ENCODE assay signal across 13 cellular contexts in the genomic region with DNA sequence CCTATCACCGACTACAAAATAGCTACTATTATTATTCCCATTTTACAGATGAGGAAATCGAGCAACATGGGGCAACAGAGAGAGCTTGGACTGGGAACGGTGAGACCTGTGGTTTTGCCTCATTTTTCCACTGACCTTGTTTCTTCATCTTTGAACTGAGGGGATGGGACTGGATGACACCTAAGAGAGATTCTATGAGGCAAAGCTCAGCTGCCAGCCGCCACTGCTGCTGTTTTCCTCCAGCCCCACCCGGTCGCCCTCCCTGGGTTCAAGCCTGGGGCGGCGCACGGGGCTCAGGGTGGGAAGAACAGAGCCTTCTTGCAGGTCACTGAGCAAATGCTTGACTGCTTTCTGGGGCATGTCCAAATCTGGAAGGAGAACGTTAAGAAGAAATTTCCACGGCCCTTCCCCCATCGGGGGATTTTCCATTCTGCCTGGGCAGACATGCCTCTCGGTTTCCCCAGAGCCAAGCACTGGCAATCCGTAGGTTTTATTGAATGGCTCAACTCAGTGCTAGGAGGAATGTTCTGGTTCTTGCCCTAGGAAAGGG. TPM values are rescaled to one million over a fixed set of nuclear protein-coding genes. Genes with fewer than 3 reads are reported as not detected.
DNase-seq lines count a peak whose midpoint lies in the region; ATAC-seq and TF ChIP-seq lines count a peak whose summit lies in the region.
"Had no signal": no experiment of that assay in that cellular context is flagged by ENCODE, and none has a peak within 500 bp of the region (broad histone marks: within the 10 kb centered on the region; RNA-seq: fewer than 3 reads in every experiment).

No MANE protein-coding gene starts in this region.

- H3K27me3 Mint-ChIP-seq in Caco-2 (ENCODE audit: insufficient read depth, unreplicated experiment) (no peaks in the 10 kb centered on the region), neural progenitor cell (ENCODE audit: insufficient read depth, low read depth) (no peaks in the 10 kb centered on the region)
- H3K27me3 Mint-ChIP-seq in central memory CD8-positive, alpha-beta T cell = no peaks in the 10 kb centered on the region

- no peaks in the 10 kb centered on the region for H4K20me1 ChIP-seq in neural progenitor cell (ENCODE audit: low read depth)

- POLR2A ChIA-PET in Caco-2 (lab: Charles Lee) = interaction anchor here (1.2 kb wide), 1 partner anchor 13 kb away, joined by 7 read pairs; no protein-coding TSS in a partner anchor

- TF ChIP-seq RAD21 in Ishikawa (IDR thresholded peaks at IDR 0.05; ENCODE audit: low read depth) = peak; percentile 8; the same call in 1 of the 2 replicates

- TF ChIP-seq CTCF in Caco-2 (IDR thresholded peaks at IDR 0.05; ENCODE audit: insufficient read depth in 1 of 2, low read depth in 1 of 2, low read length in 1 of 2, severe bottlenecking in 1 of 2, unreplicated experiment in 1 of 2) (no peak), neural progenitor cell (IDR thresholded peaks at IDR 0.05) (no peak)

- H3K4me2 ChIP-seq in neural progenitor cell = no peak overlapping the region

- H3K79me2 ChIP-seq in neural progenitor cell (ENCODE audit: low read depth) = no peaks in the 10 kb centered on the region

- intact Hi-C loops in Caco-2 (cut with micrococcal nuclease; ENCODE audit: unreplicated experiment) = no loop called here

- H3K9me3 Mint-ChIP-seq in Caco-2 (ENCODE audit: unreplicated experiment) (no peaks in the 10 kb centered on the region), neural progenitor cell (no peaks in the 10 kb centered on the region)
- H3K9me3 Mint-ChIP-seq in central memory CD8-positive, alpha-beta T cell = no peaks in the 10 kb centered on the region

- H3K27ac ChIP-seq in neural progenitor cell = no peak overlapping the region
- H3K27ac ChIP-seq: SK-N-MC had no signal

- H3K4me3 Mint-ChIP-seq in Caco-2 (ENCODE audit: unreplicated experiment) (no peak overlapping the region), neural progenitor cell (peak overlapping the region; percentile 14)
- H3K4me3 Mint-ChIP-seq in central memory CD8-positive, alpha-beta T cell = no peak overlapping the region

- ATAC-seq in central memory CD8-positive, alpha-beta T cell (replicated peaks; ENCODE audit: extremely low read depth, poor library complexity, severe bottlenecking) = no peak

- no peaks in the 10 kb centered on the region for H3F3A ChIP-seq in neural progenitor cell (ENCODE audit: low read depth)

- H3K27ac Mint-ChIP-seq in Caco-2 (ENCODE audit: unreplicated experiment) (peak overlapping the region; percentile 26), neural progenitor cell (peak overlapping the region; percentile 31)
- H3K27ac Mint-ChIP-seq in central memory CD8-positive, alpha-beta T cell (ENCODE audit: low read depth) = peak overlapping the region; percentile 1

- H3K36me3 ChIP-seq in Caco-2 (ENCODE audit: control insufficient read depth, insufficient read depth, low read length) (no peaks in the 10 kb centered on the region), neural progenitor cell (no peaks in the 10 kb centered on the region)

- BruUV-seq in Caco-2 (replicated peaks; lab: Mats Ljungman, UMichigan) = no TSS peak

- H3K4me1 Mint-ChIP-seq in Caco-2 (ENCODE audit: low read depth, unreplicated experiment) (peaks cover 16% of the 10 kb centered on the region), neural progenitor cell (peaks cover 23% of the 10 kb centered on the region)
- H3K4me1 Mint-ChIP-seq in central memory CD8-positive, alpha-beta T cell = peaks cover 31% of the 10 kb centered on the region

- TF ChIP-seq EP300 in Ishikawa (IDR thresholded peaks at IDR 0.05; ENCODE audit: borderline replicate concordance) = peak; percentile 58; the same call in 1 of the 2 replicates

- H3K27me3 ChIP-seq in Caco-2 (replicated peaks; ENCODE audit: control insufficient read depth, insufficient read depth, low read length) (no peaks in the 10 kb centered on the region), neural progenitor cell (no peaks in the 10 kb centered on the region)

- DNase-seq in Caco-2 (no peak), neural progenitor cell (ENCODE audit: low spot score) (no peak), NCI-H748 (lab: John Stamatoyannopoulos, UW; ENCODE audit: unreplicated experiment) (no peak), H4 (ENCODE audit: low spot score) (no peak), NCI-H1417 treated with DMSO at 0.1 percent for 48 hours (lab: John Stamatoyannopoulos, UW) (no peak)
- DNase-seq in central memory CD8-positive, alpha-beta T cell (ENCODE audit: low spot score in 2 of 2) = no peak
- no peak for DNase-seq in stimulated activated CD4-positive, alpha-beta T cell treated with anti-CD3 and anti-CD28 coated beads, Interleukin-2, amount 100 ng/mL, for 24 hours
- DNase-seq: activated CD4-positive, alpha-beta T cell treated with anti-CD3 and anti-CD28 coated beads, Interleukin-2, amount 50 U/mL, for 4 hours; mesendoderm; NCI-H1105 treated with DMSO at 0.1 percent for 48 hours; NCI-H748 treated with DMSO at 0.1 percent for 48 hours had no signal

- H2AFZ ChIP-seq in neural progenitor cell (replicated peaks) = peak overlapping the region; percentile 12

- no peaks in the 10 kb centered on the region for H3K36me3 Mint-ChIP-seq in Caco-2 (ENCODE audit: insufficient read depth, unreplicated experiment)
- no peaks in the 10 kb centered on the region for H3K36me3 Mint-ChIP-seq in central memory CD8-positive, alpha-beta T cell (ENCODE audit: insufficient read depth)
- H3K36me3 Mint-ChIP-seq in neural progenitor cell = no peaks in the 10 kb centered on the region

- no peak overlapping the region for H3K4me3 ChIP-seq in Caco-2 (ENCODE audit: low read depth, low read length)
- H3K4me3 ChIP-seq in neural progenitor cell = no peak overlapping the region
- H3K4me3 ChIP-seq: SK-N-MC had no signal

- H3K9me3 ChIP-seq in Caco-2 (no peaks in the 10 kb centered on the region), neural progenitor cell (ENCODE audit: low read depth) (no peaks in the 10 kb centered on the region)

- CTCF ChIA-PET in Caco-2 (lab: Charles Lee) = no interaction called here

- H3K4me1 ChIP-seq in Caco-2 (no peaks in the 10 kb centered on the region), neural progenitor cell (peaks cover 5% of the 10 kb centered on the region)

- H3K9ac ChIP-seq in neural progenitor cell = no peak overlapping the region

TF ChIP-seq in Ishikawa, 13 proteins besides CTCF, POLR2A, EP300 and RAD21:
- no peak for TF ChIP-seq FOXM1 (IDR thresholded peaks at IDR 0.05; ENCODE audit: borderline replicate concordance, low read depth)
- TF ChIP-seq TEAD4 (IDR thresholded peaks at IDR 0.05) = no peak
- TF ChIP-seq, protein P1, sequence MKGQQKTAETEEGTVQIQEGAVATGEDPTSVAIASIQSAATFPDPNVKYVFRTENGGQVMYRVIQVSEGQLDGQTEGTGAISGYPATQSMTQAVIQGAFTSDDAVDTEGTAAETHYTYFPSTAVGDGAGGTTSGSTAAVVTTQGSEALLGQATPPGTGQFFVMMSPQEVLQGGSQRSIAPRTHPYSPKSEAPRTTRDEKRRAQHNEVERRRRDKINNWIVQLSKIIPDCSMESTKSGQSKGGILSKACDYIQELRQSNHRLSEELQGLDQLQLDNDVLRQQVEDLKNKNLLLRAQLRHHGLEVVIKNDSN (IDR thresholded peaks at IDR 0.05) = no peak
- TF ChIP-seq, protein P2, sequence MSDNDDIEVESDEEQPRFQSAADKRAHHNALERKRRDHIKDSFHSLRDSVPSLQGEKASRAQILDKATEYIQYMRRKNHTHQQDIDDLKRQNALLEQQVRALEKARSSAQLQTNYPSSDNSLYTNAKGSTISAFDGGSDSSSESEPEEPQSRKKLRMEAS (IDR thresholded peaks at IDR 0.05) = no peak
- no peak for TF ChIP-seq EGR1 (IDR thresholded peaks at IDR 0.05)
- no peak for TF ChIP-seq ZBTB7A (IDR thresholded peaks at IDR 0.05; ENCODE audit: low read depth)
- TF ChIP-seq CREB1 (IDR thresholded peaks at IDR 0.05; ENCODE audit: low read depth) = no peak
- no peak for TF ChIP-seq TAF1 (IDR thresholded peaks at IDR 0.05; ENCODE audit: low read depth)
- TF ChIP-seq NFIC (IDR thresholded peaks at IDR 0.05) = peak; percentile 50
- 0 out of 2 replicates have a peak, but pooled peaks have one; percentile 43 for TF ChIP-seq TCF12 (IDR thresholded peaks at IDR 0.05; ENCODE audit: low read depth)
- TF ChIP-seq YY1 (IDR thresholded peaks at IDR 0.05; ENCODE audit: low read depth) = no peak
- no peak for TF ChIP-seq CEBPB (IDR thresholded peaks at IDR 0.05)
- TF ChIP-seq, protein P3, sequence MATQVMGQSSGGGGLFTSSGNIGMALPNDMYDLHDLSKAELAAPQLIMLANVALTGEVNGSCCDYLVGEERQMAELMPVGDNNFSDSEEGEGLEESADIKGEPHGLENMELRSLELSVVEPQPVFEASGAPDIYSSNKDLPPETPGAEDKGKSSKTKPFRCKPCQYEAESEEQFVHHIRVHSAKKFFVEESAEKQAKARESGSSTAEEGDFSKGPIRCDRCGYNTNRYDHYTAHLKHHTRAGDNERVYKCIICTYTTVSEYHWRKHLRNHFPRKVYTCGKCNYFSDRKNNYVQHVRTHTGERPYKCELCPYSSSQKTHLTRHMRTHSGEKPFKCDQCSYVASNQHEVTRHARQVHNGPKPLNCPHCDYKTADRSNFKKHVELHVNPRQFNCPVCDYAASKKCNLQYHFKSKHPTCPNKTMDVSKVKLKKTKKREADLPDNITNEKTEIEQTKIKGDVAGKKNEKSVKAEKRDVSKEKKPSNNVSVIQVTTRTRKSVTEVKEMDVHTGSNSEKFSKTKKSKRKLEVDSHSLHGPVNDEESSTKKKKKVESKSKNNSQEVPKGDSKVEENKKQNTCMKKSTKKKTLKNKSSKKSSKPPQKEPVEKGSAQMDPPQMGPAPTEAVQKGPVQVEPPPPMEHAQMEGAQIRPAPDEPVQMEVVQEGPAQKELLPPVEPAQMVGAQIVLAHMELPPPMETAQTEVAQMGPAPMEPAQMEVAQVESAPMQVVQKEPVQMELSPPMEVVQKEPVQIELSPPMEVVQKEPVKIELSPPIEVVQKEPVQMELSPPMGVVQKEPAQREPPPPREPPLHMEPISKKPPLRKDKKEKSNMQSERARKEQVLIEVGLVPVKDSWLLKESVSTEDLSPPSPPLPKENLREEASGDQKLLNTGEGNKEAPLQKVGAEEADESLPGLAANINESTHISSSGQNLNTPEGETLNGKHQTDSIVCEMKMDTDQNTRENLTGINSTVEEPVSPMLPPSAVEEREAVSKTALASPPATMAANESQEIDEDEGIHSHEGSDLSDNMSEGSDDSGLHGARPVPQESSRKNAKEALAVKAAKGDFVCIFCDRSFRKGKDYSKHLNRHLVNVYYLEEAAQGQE (IDR thresholded peaks at IDR 0.05; ENCODE audit: low read depth) = no peak

RNA-seq across cellular contexts. Expression of gene DDIT4, which starts 12.3 kb away (rescaled TPM):
- total RNA-seq in Caco-2 (2022) (152 and 155 TPM in 2 replicates), neural progenitor cell (ENCODE audit: low replicate concordance) (257 and 436 TPM in 2 replicates)
- 227 and 278 TPM in 2 replicates for total RNA-seq in H4 (2014; rRNA removed; shearing (Covaris generic))
